In genomic region chr20:3237011-3237957, GRCh38 we compare ENCODE assay signal across 12 cellular contexts. TPM values are rescaled to one million over a fixed set of nuclear protein-coding genes. Genes with fewer than 3 reads are reported as not detected.
DNase-seq lines count a peak whose midpoint lies in the region; ATAC-seq, FAIRE-seq and TF ChIP-seq lines count a peak whose summit lies in the region.
"Had no signal": no experiment of that assay in that cellular context is flagged by ENCODE, and none has a peak within 500 bp of the region (broad histone marks: within the 10 kb centered on the region; RNA-seq: fewer than 3 reads in every experiment).

No MANE protein-coding gene starts in this region.

- H3K27ac ChIP-seq in CD4-positive, CD25-positive, alpha-beta regulatory T cell (ENCODE audit: insufficient read depth, low read length, poor library complexity, severe bottlenecking) = no peak overlapping the region
- H3K27ac ChIP-seq: pancreas had no signal

- ATAC-seq in CD4-positive, CD25-positive, alpha-beta regulatory T cell (ENCODE audit: low read depth in 2 of 2) = no peak
- ATAC-seq in GM18858 (IDR thresholded peaks at IDR 0.05; ENCODE audit: unreplicated experiment) = no peak
- no peak for ATAC-seq in GM21529 (IDR thresholded peaks at IDR 0.05; ENCODE audit: unreplicated experiment)

- no TSS peak for BruUV-seq in MCF 10A (replicated peaks; lab: Mats Ljungman, UMichigan)

- H3K27ac Mint-ChIP-seq in CD4-positive, CD25-positive, alpha-beta regulatory T cell = no peak overlapping the region
- H3K27ac Mint-ChIP-seq in MCF 10A (ENCODE audit: low read depth, unreplicated experiment) = no peak overlapping the region

- DNase-seq in CD4-positive, CD25-positive, alpha-beta regulatory T cell = no peak
- no peak for DNase-seq in HFF-Myc (ENCODE audit: extremely low read depth, low read depth)
- DNase-seq in MCF 10A (ENCODE audit: unreplicated experiment) = no peak
- peak; percentile 34 for DNase-seq in myocyte (ENCODE audit: low read depth)
- DNase-seq in HTR-8/SVneo (ENCODE audit: insufficient read length, low spot score) = no peak
- no peak for DNase-seq in NCI-H748 treated with DMSO at 0.1 percent for 48 hours (lab: John Stamatoyannopoulos, UW)
- DNase-seq: central memory CD4-positive, alpha-beta T cell; DMS79 treated with DMSO at 0.1 percent for 48 hours; NCI-H187 had no signal

- H3K36me3 ChIP-seq in CD4-positive, CD25-positive, alpha-beta regulatory T cell (ENCODE audit: control insufficient read depth, insufficient read depth, low read length) = no peaks in the 10 kb centered on the region
- H3K36me3 ChIP-seq: pancreas had no signal

- H3K27me3 ChIP-seq in CD4-positive, CD25-positive, alpha-beta regulatory T cell (ENCODE audit: control insufficient read depth, insufficient read depth, low read length) = peaks cover 3% of the 10 kb centered on the region

- CTCF ChIA-PET in MCF 10A (lab: Yijun Ruan, JAX) = interaction anchor here (0.5 to 2.5 kb wide), 6 partner anchors 17 to 139 kb away, joined by 3 to 8 read pairs (median 3); no protein-coding TSS in a partner anchor

- H3K9me3 Mint-ChIP-seq in CD4-positive, CD25-positive, alpha-beta regulatory T cell = peaks cover 0 to 4% (median 0%) of the 10 kb centered on the region in 7 donors
- H3K9me3 Mint-ChIP-seq in MCF 10A (ENCODE audit: unreplicated experiment) = no peaks in the 10 kb centered on the region

- POLR2A ChIA-PET in MCF 10A (lab: Yijun Ruan, JAX) = interaction anchor here (0.5 to 1.5 kb wide), 5 partner anchors 12 to 78 kb away, joined by 3 to 6 read pairs (median 3); partner anchors contain the start of gene ITPA

- intact Hi-C loops in MCF 10A (cut with micrococcal nuclease) = loop anchor here (5.0 kb wide), 1 partner anchor 75 kb away; no protein-coding TSS in a partner anchor

- peak overlapping the region; percentile 73 to 84 (median 74) for H3K4me3 Mint-ChIP-seq in CD4-positive, CD25-positive, alpha-beta regulatory T cell
- H3K4me3 Mint-ChIP-seq in MCF 10A (ENCODE audit: unreplicated experiment) = peak overlapping the region; percentile 3

- H3K27me3 Mint-ChIP-seq in CD4-positive, CD25-positive, alpha-beta regulatory T cell = peaks cover 55% of the 10 kb centered on the region
- H3K27me3 Mint-ChIP-seq in MCF 10A (ENCODE audit: insufficient read depth, unreplicated experiment) = no peaks in the 10 kb centered on the region

- peaks cover 24% of the 10 kb centered on the region for H3K4me1 ChIP-seq in CD4-positive, CD25-positive, alpha-beta regulatory T cell (ENCODE audit: control insufficient read depth, insufficient read depth, low read length, poor library complexity, severe bottlenecking)
- H3K4me1 ChIP-seq: pancreas had no signal

- TF ChIP-seq CTCF in HFF-Myc (IDR thresholded peaks at IDR 0.05; ENCODE audit: low read depth, low read length, missing control alignments) = no peak
- TF ChIP-seq CTCF in MCF 10A (IDR thresholded peaks at IDR 0.05; ENCODE audit: unreplicated experiment) = no peak

- H3K4me3 ChIP-seq in CD4-positive, CD25-positive, alpha-beta regulatory T cell (ENCODE audit: low read depth, low read length) = no peak overlapping the region
- peak overlapping the region; percentile 57 for H3K4me3 ChIP-seq in HFF-Myc (replicated peaks; ENCODE audit: low read depth, low read length)

- H3K9me3 ChIP-seq in CD4-positive, CD25-positive, alpha-beta regulatory T cell (ENCODE audit: control insufficient read depth in 2 of 2, low read length in 2 of 2) = no peaks in the 10 kb centered on the region
- H3K9me3 ChIP-seq: pancreas had no signal

- no peaks in the 10 kb centered on the region for H3K36me3 Mint-ChIP-seq in CD4-positive, CD25-positive, alpha-beta regulatory T cell
- H3K36me3 Mint-ChIP-seq in MCF 10A (ENCODE audit: insufficient read depth, unreplicated experiment) = no peaks in the 10 kb centered on the region

- no peak for FAIRE-seq in HTR-8/SVneo (lab: Jason Lieb, UNC)
- FAIRE-seq: pancreas had no signal

- H3K4me1 Mint-ChIP-seq in CD4-positive, CD25-positive, alpha-beta regulatory T cell = peaks cover 0 to 19% (median 8%) of the 10 kb centered on the region in 4 donors
- H3K4me1 Mint-ChIP-seq in MCF 10A (ENCODE audit: insufficient read depth, unreplicated experiment) = peaks cover 32% of the 10 kb centered on the region

RNA-seq across cellular contexts. Expression of gene SLC4A11, which starts 1.7 kb away (rescaled TPM):
- total RNA-seq in CD4-positive, CD25-positive, alpha-beta regulatory T cell = 0.52 TPM
- polyA plus RNA-seq in CD4-positive, CD25-positive, alpha-beta regulatory T cell = under 1 TPM in 1 of 4 donors, not detected in 3; 0.51 TPM
- total RNA-seq in MCF 10A (2022) (4.1 and 5.7 TPM in 2 replicates), myocyte (10.3 and 12.2 TPM in 2 replicates)
- polyA plus RNA-seq in myocyte (2012) = 5.2 TPM

RNA-seq across cellular contexts. Expression of gene ITPA, which starts 28.0 kb away (rescaled TPM):
- total RNA-seq in CD4-positive, CD25-positive, alpha-beta regulatory T cell = 51.1 TPM
- polyA plus RNA-seq in CD4-positive, CD25-positive, alpha-beta regulatory T cell = 10 to 100 TPM; 56.6 to 97.1 (median 88.5) TPM
- total RNA-seq in MCF 10A (2022) = 69.4 and 97.1 TPM in 2 replicates
- total RNA-seq in myocyte = 52.9 and 53.0 TPM in 2 replicates
- polyA plus RNA-seq in myocyte (2012) = 64.3 TPM

RNA-seq across cellular contexts. Expression of gene DDRGK1, which starts 32.8 kb away (rescaled TPM):
- 39.2 TPM for total RNA-seq in CD4-positive, CD25-positive, alpha-beta regulatory T cell
- 10 to 100 TPM; 44.7 to 53.8 (median 49.5) TPM for polyA plus RNA-seq in CD4-positive, CD25-positive, alpha-beta regulatory T cell
- 116 and 136 TPM in 2 replicates for total RNA-seq in MCF 10A (2022)
- total RNA-seq in myocyte = 55.0 and 58.7 TPM in 2 replicates
- polyA plus RNA-seq in myocyte (2012) = 49.4 TPM
